17 cellular contexts compared by ENCODE assay signal in the genomic region with DNA sequence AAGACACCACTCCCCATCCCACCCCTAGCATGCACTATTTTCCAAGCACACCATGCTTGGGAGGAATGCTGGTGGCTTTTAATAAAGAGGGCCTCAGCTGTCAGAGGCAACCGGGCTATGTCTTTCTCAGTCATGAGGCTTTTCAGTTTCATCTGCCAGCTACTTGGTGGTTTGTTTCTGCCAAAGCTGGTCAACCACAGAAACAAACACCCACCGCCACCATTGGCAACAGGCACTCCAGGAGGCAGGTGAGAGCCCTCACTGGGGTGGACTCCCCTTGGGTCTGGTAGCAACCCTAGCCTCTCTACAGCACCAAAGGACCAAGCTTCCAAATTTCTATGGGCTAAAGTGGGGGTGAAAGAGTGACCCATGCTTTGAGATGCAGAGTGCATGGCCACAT. TPM values are rescaled to one million over a fixed set of nuclear protein-coding genes. Genes with fewer than 3 reads are reported as not detected.
A peak's percentile ranks its signal among the peaks of the same experiment; 100 is the strongest.
DNase-seq lines count a peak whose midpoint lies in the region; ATAC-seq and TF ChIP-seq lines count a peak whose summit lies in the region.
"Had no signal": no experiment of that assay in that cellular context is flagged by ENCODE, and none has a peak within 500 bp of the region (broad histone marks: within the 10 kb centered on the region; RNA-seq: fewer than 3 reads in every experiment).

No MANE protein-coding gene starts in this region.

- H3K36me3 Mint-ChIP-seq in activated CD8-positive, alpha-beta memory T cell treated with anti-CD3 and anti-CD28 coated beads, Interleukin-2, amount 10 ng/mL, durations not matched to agents 7 days and 5 days, result no peaks in the 10 kb centered on the region
- H3K36me3 Mint-ChIP-seq: activated naive CD8-positive, alpha-beta T cell; CD4-positive, alpha-beta memory T cell had no signal

- TF ChIP-seq CTCF in spleen (IDR thresholded peaks at IDR 0.05 in 8 of 11, conservative IDR thresholded peaks at IDR 0.05 in 3 of 11), result no peak

- intact Hi-C loops in spleen (cut with DNase I; ENCODE audit: low total_unique reads), result loop anchor here (10.0 kb wide), 1 partner anchor 162 kb away; no protein-coding TSS in a partner anchor

- no peak overlapping the region for H3K27ac ChIP-seq in spleen
- no peak overlapping the region for H3K27ac ChIP-seq in caudate nucleus (ENCODE audit: low read depth, low read length)
- H3K27ac ChIP-seq: VCaP had no signal

- H3K36me3 ChIP-seq in spleen, result no peaks in the 10 kb centered on the region

- no peak for ATAC-seq in activated CD8-positive, alpha-beta memory T cell treated with anti-CD3 and anti-CD28 coated beads, Interleukin-2, amount 10 ng/mL, durations not matched to agents 7 days and 5 days
- ATAC-seq in HG02759 (IDR thresholded peaks at IDR 0.05; ENCODE audit: unreplicated experiment), result peak; percentile 58
- peak; percentile 41 for ATAC-seq in stimulated activated naive CD8-positive, alpha-beta T cell treated with anti-CD3 and anti-CD28 coated beads, Interleukin-15, Interleukin-2, amounts not matched to agents 100 U/mL and 50 U/mL, for 24 hours
- no peak for ATAC-seq in HG02973 (IDR thresholded peaks at IDR 0.05; ENCODE audit: unreplicated experiment)
- ATAC-seq: sciatic nerve had no signal

- peaks cover 0 to 18% (median 0%) of the 10 kb centered on the region in 7 donors for H3K27me3 ChIP-seq in spleen (replicated peaks in 1 of 7)

- peaks cover 12% of the 10 kb centered on the region for H3K4me1 Mint-ChIP-seq in activated CD8-positive, alpha-beta memory T cell treated with anti-CD3 and anti-CD28 coated beads, Interleukin-2, amount 10 ng/mL, durations not matched to agents 7 days and 5 days

- H3K4me1 ChIP-seq in spleen, result peaks cover 0 to 7% (median 0%) of the 10 kb centered on the region in 6 donors

- WGBS in spleen, 5 donors, result 19 to 50% (median 40%) methylated on average over 2 of the region's 2 CpGs

- H3K4me3 ChIP-seq in spleen, result no peak overlapping the region

- TF ChIP-seq POLR2A in spleen (IDR thresholded peaks at IDR 0.05), result no peak

- H3K4me3 Mint-ChIP-seq in activated CD8-positive, alpha-beta memory T cell treated with anti-CD3 and anti-CD28 coated beads, Interleukin-2, amount 10 ng/mL, durations not matched to agents 7 days and 5 days, result no peak overlapping the region
- H3K4me3 Mint-ChIP-seq: activated naive CD8-positive, alpha-beta T cell; CD4-positive, alpha-beta memory T cell; HFFc6 had no signal

- DNase-seq in activated CD8-positive, alpha-beta memory T cell treated with anti-CD3 and anti-CD28 coated beads, Interleukin-2, amount 10 ng/mL, durations not matched to agents 7 days and 5 days, result peak; percentile 45
- DNase-seq in activated CD8-positive, alpha-beta memory T cell treated with anti-CD3 and anti-CD28 coated beads for 24 hours, result no peak
- DNase-seq in MV-4-11 (lab: John Stamatoyannopoulos, UW) (peak; percentile 7), spleen (no peak), caudate nucleus (lab: John Stamatoyannopoulos, UW) (no peak)
- no peak for DNase-seq in stimulated activated naive CD8-positive, alpha-beta T cell treated with anti-CD3 and anti-CD28 coated beads, Interleukin-15, Interleukin-2, amounts not matched to agents 100 U/mL and 50 U/mL, for 24 hours
- DNase-seq: CD4-positive, alpha-beta memory T cell; EL; foreskin melanocyte; HFFc6; NCI-H2029 treated with DMSO at 0.1 percent for 48 hours; NCI-H69 had no signal

- CTCF ChIA-PET in activated CD8-positive, alpha-beta memory T cell treated with anti-CD3 and anti-CD28 coated beads, Interleukin-2, amount 10 ng/mL, durations not matched to agents 7 days and 5 days (lab: Charles Lee), result interaction anchor here (0.9 to 2.7 kb wide), 2 partner anchors 11 to 135 kb away, joined by 3 to 30 read pairs; no protein-coding TSS in a partner anchor

- no peak overlapping the region for H3K27ac Mint-ChIP-seq in activated CD8-positive, alpha-beta memory T cell treated with anti-CD3 and anti-CD28 coated beads, Interleukin-2, amount 10 ng/mL, durations not matched to agents 7 days and 5 days
- H3K27ac Mint-ChIP-seq: activated naive CD8-positive, alpha-beta T cell; HFFc6 had no signal

- no peaks in the 10 kb centered on the region for H3K9me3 ChIP-seq in spleen

- H3K27me3 Mint-ChIP-seq in activated CD8-positive, alpha-beta memory T cell treated with anti-CD3 and anti-CD28 coated beads, Interleukin-2, amount 10 ng/mL, durations not matched to agents 7 days and 5 days, result peaks cover 55% of the 10 kb centered on the region

- no peaks in the 10 kb centered on the region for H3K9me3 Mint-ChIP-seq in activated CD8-positive, alpha-beta memory T cell treated with anti-CD3 and anti-CD28 coated beads, Interleukin-2, amount 10 ng/mL, durations not matched to agents 7 days and 5 days (ENCODE audit: low read depth)
- H3K9me3 Mint-ChIP-seq: CD4-positive, alpha-beta memory T cell; HFFc6 had no signal

RNA-seq across cellular contexts. Expression of gene CD1D, which starts 54.3 kb away (rescaled TPM):
- not detected for total RNA-seq in activated CD8-positive, alpha-beta memory T cell treated with anti-CD3 and anti-CD28 coated beads, Interleukin-2, amount 10 ng/mL, durations not matched to agents 7 days and 5 days
- 10 to 100 TPM; 14.7 to 28.5 (median 23.0) TPM for total RNA-seq in spleen
- 10 to 100 TPM; 26.7 to 62.8 (median 28.3) TPM for polyA plus RNA-seq in spleen
- total RNA-seq: CD4-positive, alpha-beta memory T cell; HFFc6 had no signal

Comparison
In these comparisons a context has a peak if more than half of its experiments do, and no peak if none do; other contexts are left out.
1. DNase-seq: peak in activated CD8-positive, alpha-beta memory T cell treated with anti-CD3 and anti-CD28 coated beads, Interleukin-2, amount 10 ng/mL, durations not matched to agents 7 days and 5 days (single experiment) and MV-4-11 (single experiment); none in activated CD8-positive, alpha-beta memory T cell treated with anti-CD3 and anti-CD28 coated beads for 24 hours (single experiment), stimulated activated naive CD8-positive, alpha-beta T cell treated with anti-CD3 and anti-CD28 coated beads, Interleukin-15, Interleukin-2, amounts not matched to agents 100 U/mL and 50 U/mL, for 24 hours (single experiment), spleen (single experiment) and caudate nucleus (0 of 61).
2. ATAC-seq: peak in HG02759 (single experiment) and stimulated activated naive CD8-positive, alpha-beta T cell treated with anti-CD3 and anti-CD28 coated beads, Interleukin-15, Interleukin-2, amounts not matched to agents 100 U/mL and 50 U/mL, for 24 hours (single experiment); none in activated CD8-positive, alpha-beta memory T cell treated with anti-CD3 and anti-CD28 coated beads, Interleukin-2, amount 10 ng/mL, durations not matched to agents 7 days and 5 days (single experiment) and HG02973 (single experiment).
3. RNA of gene CD1D, which starts 54.3 kb away (total RNA-seq): 14.7 to 28.5 TPM in spleen; not detected in activated CD8-positive, alpha-beta memory T cell treated with anti-CD3 and anti-CD28 coated beads, Interleukin-2, amount 10 ng/mL, durations not matched to agents 7 days and 5 days; every median in the first group is over 10 times any median in the second.